ENCODE assay signal across 1 cellular context in genomic region chr12:96375841-96376249, GRCh38.
A peak's percentile ranks its signal among the peaks of the same experiment; 100 is the strongest.
TF ChIP-seq lines count a peak whose summit lies in the region.

No MANE protein-coding gene starts in this region.

TF ChIP-seq in K562, 482 proteins besides CTCF, POLR2A, EP300 and RAD21 (continued from another document and continues in another):
- TF ChIP-seq TSHZ1 (CRISPR knock-in tag; IDR thresholded peaks at IDR 0.05) (no peak), TRIM24 (IDR thresholded peaks at IDR 0.05) (peak in 1 of 2 experiments; percentile 70; a peak in 2 of 4 replicates), NBN (IDR thresholded peaks at IDR 0.05; ENCODE audit: low read depth) (peak; percentile 63), DIDO1 (tag; IDR thresholded peaks at IDR 0.05; ENCODE audit: low read depth) (no peak), CTBP1 (IDR thresholded peaks at IDR 0.05; ENCODE audit: borderline replicate concordance) (no peak), ZC3H4 (CRISPR knock-in tag; IDR thresholded peaks at IDR 0.05; ENCODE audit: borderline replicate concordance) (no peak), RCOR1 (IDR thresholded peaks at IDR 0.05; ENCODE audit: borderline replicate concordance in 1 of 2, low read depth in 2 of 2, low read length in 2 of 2) (peak in 1 of 2 experiments; percentile 59; a peak in 1 of 4 replicates), ELF2 (CRISPR knock-in tag; IDR thresholded peaks at IDR 0.05) (no peak), BHLHE40 (IDR thresholded peaks at IDR 0.05; ENCODE audit: low read length) (no peak), FOXA3 (CRISPR knock-in tag; conservative IDR thresholded peaks at IDR 0.05 in 1 of 2, IDR thresholded peaks at IDR 0.05 in 1 of 2) (peak in 1 of 2 experiments; percentile 63; a peak in 2 of 4 replicates), DPF2 (IDR thresholded peaks at IDR 0.05) (peak; percentile 96), TFAP4 (CRISPR knock-in tag; IDR thresholded peaks at IDR 0.05; ENCODE audit: borderline replicate concordance) (peak; percentile 14; the same call in 1 of the 2 replicates), STAT5A (IDR thresholded peaks at IDR 0.05; ENCODE audit: borderline replicate concordance, low read length) (peak; percentile 78), FOXJ2 (tag; IDR thresholded peaks at IDR 0.05) (peak; percentile 36; the same call in 1 of the 2 replicates), NCOA2 (IDR thresholded peaks at IDR 0.05; ENCODE audit: partially characterized antibody in 2 of 2) (no peak), TCF3 (CRISPR knock-in tag; IDR thresholded peaks at IDR 0.05) (peak; percentile 87), CC2D1A (IDR thresholded peaks at IDR 0.05) (0 out of 2 replicates have a peak, but pooled peaks have one; percentile 40), BCOR (IDR thresholded peaks at IDR 0.05) (no peak), ZKSCAN8 (CRISPR knock-in tag; IDR thresholded peaks at IDR 0.05) (0 out of 2 replicates have a peak, but pooled peaks have one; percentile 44), ZNF316 (IDR thresholded peaks at IDR 0.05) (peak; percentile 88), ZNF398 (CRISPR knock-in tag; IDR thresholded peaks at IDR 0.05) (no peak), ZFP30 (CRISPR knock-in tag; IDR thresholded peaks at IDR 0.05; ENCODE audit: borderline replicate concordance) (no peak), ZNF311 (CRISPR knock-in tag; IDR thresholded peaks at IDR 0.05) (no peak), ESRRA (IDR thresholded peaks at IDR 0.05; ENCODE audit: borderline replicate concordance, low read depth) (0 out of 2 replicates have a peak, but pooled peaks have one; percentile 17), ZEB2 (IDR thresholded peaks at IDR 0.05) (0 out of 2 replicates have a peak, but pooled peaks have one; percentile 20), KDM1A (IDR thresholded peaks at IDR 0.05) (peak in 1 of 2 experiments; percentile 22; a peak in 1 of 4 replicates), ZNF140 (CRISPR knock-in tag; IDR thresholded peaks at IDR 0.05) (no peak), GATAD2B (IDR thresholded peaks at IDR 0.05; ENCODE audit: borderline replicate concordance) (peak; percentile 89), RBM17 (IDR thresholded peaks at IDR 0.05; ENCODE audit: borderline replicate concordance, low read depth, low read length) (no peak), TAF9B (IDR thresholded peaks at IDR 0.05; ENCODE audit: partially characterized antibody) (peak; percentile 43), BACH1 (tag; IDR thresholded peaks at IDR 0.05) (peak; percentile 50), CBFA2T2 (conservative IDR thresholded peaks at IDR 0.05) (peak; percentile 82), FOXM1 (IDR thresholded peaks at IDR 0.05; ENCODE audit: low read depth) (peak; percentile 69; the same call in 1 of the 2 replicates), FOXM1 (CRISPR knock-in tag; IDR thresholded peaks at IDR 0.05; ENCODE audit: low read depth) (no peak), SNIP1 (IDR thresholded peaks at IDR 0.05; ENCODE audit: low read depth) (no peak), POLR2AphosphoS5 (IDR thresholded peaks at IDR 0.05; ENCODE audit: control insufficient read depth, insufficient read depth, low read depth, low read length) (0 out of 2 replicates have a peak, but pooled peaks have one; percentile 32), NCOA1 (IDR thresholded peaks at IDR 0.05; ENCODE audit: low read depth) (peak; percentile 62), AFF1 (IDR thresholded peaks at IDR 0.05; ENCODE audit: low read depth in 1 of 2, partially characterized antibody in 2 of 2) (peak in 1 of 2 experiments; percentile 54), ZNF586 (CRISPR knock-in tag; conservative IDR thresholded peaks at IDR 0.05) (no peak), ZNF282 (CRISPR knock-in tag; IDR thresholded peaks at IDR 0.05) (no peak), IRF1 (CRISPR knock-in tag; IDR thresholded peaks at IDR 0.05; ENCODE audit: borderline replicate concordance) (no peak), ZBTB8A (IDR thresholded peaks at IDR 0.05; ENCODE audit: partially characterized antibody) (no peak), MAFK (IDR thresholded peaks at IDR 0.05; ENCODE audit: low read length) (peak; percentile 81), KLF16 (IDR thresholded peaks at IDR 0.05) (peak; percentile 83), PKNOX1 (IDR thresholded peaks at IDR 0.05) (0 out of 2 replicates have a peak, but pooled peaks have one; percentile 9), ZNF143 (CRISPR knock-in tag; IDR thresholded peaks at IDR 0.05) (no peak), L3MBTL2 (IDR thresholded peaks at IDR 0.05) (no peak), ZNF277 (CRISPR knock-in tag; IDR thresholded peaks at IDR 0.05; ENCODE audit: borderline replicate concordance) (no peak), HSF4 (CRISPR knock-in tag; IDR thresholded peaks at IDR 0.05; ENCODE audit: borderline replicate concordance) (no peak), SMARCA4 (IDR thresholded peaks at IDR 0.05) (peak; percentile 98), TBL1XR1 (IDR thresholded peaks at IDR 0.05; ENCODE audit: low read length in 2 of 2) (peak in 1 of 2 experiments; percentile 81; a peak in 2 of 4 replicates), PRPF4 (IDR thresholded peaks at IDR 0.05; ENCODE audit: insufficient read depth, low read depth, low read length, poor library complexity, severe bottlenecking) (no peak), SMARCE1 (IDR thresholded peaks at IDR 0.05) (peak; percentile 96), SMAD1 (IDR thresholded peaks at IDR 0.05; ENCODE audit: low read depth, low read length, partially characterized antibody) (no peak), SMARCA5 (IDR thresholded peaks at IDR 0.05) (no peak), FOSL1 (tag; conservative IDR thresholded peaks at IDR 0.05) (peak; percentile 53), ZNF384 (IDR thresholded peaks at IDR 0.05; ENCODE audit: low read depth, low read length) (peak; percentile 81), PPARD (CRISPR knock-in tag; IDR thresholded peaks at IDR 0.05) (no peak), ZNF511 (CRISPR knock-in tag; IDR thresholded peaks at IDR 0.05) (no peak), MYC (IDR thresholded peaks at IDR 0.05; ENCODE audit: low read depth, low read length) (0 out of 2 replicates have a peak, but pooled peaks have one; percentile 54), MYC (CRISPR knock-in tag; IDR thresholded peaks at IDR 0.05; ENCODE audit: borderline replicate concordance, low read depth) (no peak), CAMTA2 (CRISPR knock-in tag; conservative IDR thresholded peaks at IDR 0.05) (no peak), MTA2 (IDR thresholded peaks at IDR 0.05; ENCODE audit: low read depth) (peak; percentile 85), ZBTB17 (CRISPR knock-in tag; IDR thresholded peaks at IDR 0.05) (no peak), RNF2 (IDR thresholded peaks at IDR 0.05) (peak; percentile 16; the same call in 1 of the 2 replicates), FOXK2 (conservative IDR thresholded peaks at IDR 0.05 in 1 of 2, IDR thresholded peaks at IDR 0.05 in 1 of 2; ENCODE audit: low read depth in 2 of 2) (peak; percentile 74 to 81), NR2C2 (CRISPR knock-in tag; IDR thresholded peaks at IDR 0.05) (no peak), NR2C2 (tag; IDR thresholded peaks at IDR 0.05) (peak; percentile 17; the same call in 1 of the 2 replicates)
